In genomic region chr3:49786357-49787181, GRCh38 we compare ENCODE assay signal across 1 cellular context.
A peak's percentile ranks its signal among the peaks of the same experiment; 100 is the strongest.
TF ChIP-seq lines count a peak whose summit lies in the region.

IP6K1 (minus strand) TSS chr3:49786542; CDS start chr3:49748040, 38,502 bp downstream.

TF ChIP-seq in K562, 482 proteins besides CTCF, POLR2A, EP300 and RAD21 (continued from another document and continues in another):
- TF ChIP-seq FOXP4 (CRISPR knock-in tag; IDR thresholded peaks at IDR 0.05; ENCODE audit: borderline replicate concordance), result no peak
- TF ChIP-seq ZNF347 (CRISPR knock-in tag; IDR thresholded peaks at IDR 0.05; ENCODE audit: low read depth), result no peak
- TF ChIP-seq RREB1 (CRISPR knock-in tag; IDR thresholded peaks at IDR 0.05), result no peak
- no peak for TF ChIP-seq ZNF280B (CRISPR knock-in tag; IDR thresholded peaks at IDR 0.05)
- peak; percentile 84 for TF ChIP-seq ASH1L (IDR thresholded peaks at IDR 0.05; ENCODE audit: borderline replicate concordance, low read depth, partially characterized antibody)
- no peak for TF ChIP-seq PHB (CRISPR knock-in tag; IDR thresholded peaks at IDR 0.05)
- TF ChIP-seq MTA3 (IDR thresholded peaks at IDR 0.05; ENCODE audit: borderline replicate concordance), result no peak; the same call in 1 of the 2 replicates
- TF ChIP-seq HDAC1 (IDR thresholded peaks at IDR 0.05), result 0 out of 4 replicates have a peak, but pooled peaks of 1 of the 2 experiments have one; percentile 28
- no peak for TF ChIP-seq GTF2A2 (tag; IDR thresholded peaks at IDR 0.05)
- peak; percentile 88 for TF ChIP-seq NEUROD1 (IDR thresholded peaks at IDR 0.05; ENCODE audit: borderline replicate concordance, low read depth, low read length, partially characterized antibody)
- no peak for TF ChIP-seq PHB2 (IDR thresholded peaks at IDR 0.05; ENCODE audit: low read depth)
- TF ChIP-seq PHF8 (IDR thresholded peaks at IDR 0.05; ENCODE audit: borderline replicate concordance, low read length), result peak; percentile 85; the same call in 1 of the 2 replicates
- TF ChIP-seq TOE1 (IDR thresholded peaks at IDR 0.05; ENCODE audit: borderline replicate concordance), result peak; percentile 96
- TF ChIP-seq TOE1 (CRISPR knock-in tag; IDR thresholded peaks at IDR 0.05; ENCODE audit: borderline replicate concordance, low read depth), result no peak
- peak; percentile 89 for TF ChIP-seq RBFOX2 (IDR thresholded peaks at IDR 0.05; ENCODE audit: low read depth, low read length)
- TF ChIP-seq ZBTB2 (IDR thresholded peaks at IDR 0.05), result peak; percentile 88
- TF ChIP-seq SOX6 (IDR thresholded peaks at IDR 0.05), result no peak
- no peak for TF ChIP-seq PTRF (tag; IDR thresholded peaks at IDR 0.05)
- TF ChIP-seq MCM3 (IDR thresholded peaks at IDR 0.05), result no peak
- TF ChIP-seq ARID3B (CRISPR knock-in tag; IDR thresholded peaks at IDR 0.05; ENCODE audit: borderline replicate concordance), result no peak
- TF ChIP-seq SREBF2 (CRISPR knock-in tag; IDR thresholded peaks at IDR 0.05), result no peak
- no peak for TF ChIP-seq MAFK (IDR thresholded peaks at IDR 0.05; ENCODE audit: low read length)
- TF ChIP-seq ZBTB26 (CRISPR knock-in tag; IDR thresholded peaks at IDR 0.05), result no peak
- TF ChIP-seq SMAD4 (CRISPR knock-in tag; conservative IDR thresholded peaks at IDR 0.05), result peak; percentile 70
- TF ChIP-seq ARID2 (IDR thresholded peaks at IDR 0.05), result no peak
- TF ChIP-seq KLF6 (CRISPR knock-in tag; IDR thresholded peaks at IDR 0.05; ENCODE audit: borderline replicate concordance), result no peak
- TF ChIP-seq SP2 (IDR thresholded peaks at IDR 0.05; ENCODE audit: extremely low read depth, low read depth, low read length, poor library complexity, severe bottlenecking), result peak; percentile 83
- TF ChIP-seq ERF (CRISPR knock-in tag; IDR thresholded peaks at IDR 0.05), result peak; percentile 65; the same call in 1 of the 2 replicates
- no peak for TF ChIP-seq ZNF655 (CRISPR knock-in tag; IDR thresholded peaks at IDR 0.05)
- peak; percentile 97 to 98 for TF ChIP-seq NRF1 (conservative IDR thresholded peaks at IDR 0.05 in 1 of 2, IDR thresholded peaks at IDR 0.05 in 1 of 2)
- TF ChIP-seq MYC (IDR thresholded peaks at IDR 0.05; ENCODE audit: low read depth, low read length), result peak; percentile 52
- no peak for TF ChIP-seq MYC (CRISPR knock-in tag; IDR thresholded peaks at IDR 0.05; ENCODE audit: borderline replicate concordance, low read depth)
- no peak for TF ChIP-seq NCOA4 (IDR thresholded peaks at IDR 0.05; ENCODE audit: partially characterized antibody)
- no peak for TF ChIP-seq ZNF830 (CRISPR knock-in tag; IDR thresholded peaks at IDR 0.05)
- TF ChIP-seq ZNF354B (CRISPR knock-in tag; IDR thresholded peaks at IDR 0.05), result no peak
- TF ChIP-seq MYBL2 (IDR thresholded peaks at IDR 0.05; ENCODE audit: low read depth), result no peak
- no peak for TF ChIP-seq MYBL2 (CRISPR knock-in tag; IDR thresholded peaks at IDR 0.05; ENCODE audit: borderline replicate concordance)
- no peak for TF ChIP-seq RBM14 (IDR thresholded peaks at IDR 0.05; ENCODE audit: borderline replicate concordance, insufficient read depth, low read depth, low read length)
- no peak for TF ChIP-seq ZNF717 (CRISPR knock-in tag; IDR thresholded peaks at IDR 0.05)
- peak; percentile 80 for TF ChIP-seq SUPT5H (IDR thresholded peaks at IDR 0.05)
- peak; percentile 98 for TF ChIP-seq PBX2 (CRISPR knock-in tag; IDR thresholded peaks at IDR 0.05; ENCODE audit: low read depth)
- peak; percentile 99 for TF ChIP-seq PBX2 (tag; conservative IDR thresholded peaks at IDR 0.05; ENCODE audit: low read depth)
- no peak for TF ChIP-seq MCM2 (IDR thresholded peaks at IDR 0.05; ENCODE audit: low read depth)
- TF ChIP-seq NONO (IDR thresholded peaks at IDR 0.05; ENCODE audit: low read depth in 2 of 2, low read length in 1 of 2), result no peak
- peak; percentile 9 for TF ChIP-seq SAP30 (IDR thresholded peaks at IDR 0.05; ENCODE audit: borderline replicate concordance, insufficient read depth, low read depth, low read length, poor library complexity, severe bottlenecking)
- TF ChIP-seq CREB1 (IDR thresholded peaks at IDR 0.05), result peak; percentile 58
- TF ChIP-seq CREB1 (CRISPR knock-in tag; IDR thresholded peaks at IDR 0.05), result peak; percentile 87
- peak; percentile 78 for TF ChIP-seq RBM25 (IDR thresholded peaks at IDR 0.05; ENCODE audit: low read depth, low read length, severe bottlenecking)
- peak; percentile 94 for TF ChIP-seq MBD2 (IDR thresholded peaks at IDR 0.05; ENCODE audit: borderline replicate concordance, low read depth)
- no peak for TF ChIP-seq TEAD2 (tag; IDR thresholded peaks at IDR 0.05)
- TF ChIP-seq SIN3A (IDR thresholded peaks at IDR 0.05; ENCODE audit: borderline replicate concordance in 2 of 2, control insufficient read depth in 1 of 2, low read depth in 2 of 2, low read length in 2 of 2), result 0 out of 4 replicates have a peak, but pooled peaks of 1 of the 2 experiments have one; percentile 19
- no peak for TF ChIP-seq ZNF121 (CRISPR knock-in tag; conservative IDR thresholded peaks at IDR 0.05)
- peak; percentile 47; the same call in 1 of the 2 replicates for TF ChIP-seq POLR2AphosphoS5 (IDR thresholded peaks at IDR 0.05; ENCODE audit: control insufficient read depth, insufficient read depth, low read depth, low read length)
